Comparison of ENCODE assay signal across 11 cellular contexts in the genomic region with DNA sequence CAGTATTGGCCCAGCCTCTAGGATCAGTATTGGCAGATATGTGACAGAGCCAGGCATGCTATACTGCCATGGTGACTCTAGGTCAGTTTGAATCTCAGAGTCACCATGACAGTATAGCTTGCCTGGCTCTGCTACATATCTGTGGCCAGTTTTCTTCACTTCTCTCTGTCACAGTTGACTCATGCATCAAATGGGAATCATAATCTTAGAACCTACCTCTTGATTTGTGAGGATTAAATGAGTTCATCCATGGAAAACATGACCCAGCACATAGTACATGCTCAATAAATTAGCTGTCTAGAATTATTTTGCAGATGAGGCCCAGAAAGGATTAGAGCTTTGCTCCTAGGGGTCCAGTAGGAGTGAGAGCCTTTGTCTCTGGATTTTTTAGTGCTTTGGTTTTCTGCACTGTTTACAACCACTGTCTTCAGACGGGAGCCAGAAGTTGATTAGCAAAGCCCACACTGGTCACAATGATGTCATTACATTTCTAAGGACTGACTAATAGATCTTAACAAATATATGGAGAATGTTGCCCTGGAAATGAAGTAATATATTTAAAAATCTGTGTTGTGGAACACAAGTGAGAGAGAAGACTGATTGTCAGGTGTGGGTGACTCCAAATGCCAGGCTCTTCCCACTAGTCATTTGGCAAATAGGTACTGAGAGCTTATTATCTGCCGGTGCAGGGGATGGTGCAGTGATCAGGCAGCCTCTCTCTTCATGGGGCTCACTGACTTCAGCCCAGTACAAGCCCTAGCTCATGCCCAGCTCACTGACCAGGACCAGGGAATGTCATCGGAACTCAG.
DNase-seq lines count a peak whose midpoint lies in the region; ATAC-seq and TF ChIP-seq lines count a peak whose summit lies in the region.
"Had no signal": no experiment of that assay in that cellular context is flagged by ENCODE, and none has a peak within 500 bp of the region (broad histone marks: within the 10 kb centered on the region; RNA-seq: fewer than 3 reads in every experiment).

No MANE protein-coding gene starts in this region.

- H3K4me3 ChIP-seq in astrocyte of the cerebellum (ENCODE audit: low read depth, low read length): no peak overlapping the region
- no peak overlapping the region for H3K4me3 ChIP-seq in heart left ventricle
- no peak overlapping the region for H3K4me3 ChIP-seq in skeletal muscle tissue (ENCODE audit: low read length in 3 of 3)
- H3K4me3 ChIP-seq: GM23338, SK-N-MC had no signal

- H3K9me3 ChIP-seq in heart left ventricle (no peaks in the 10 kb centered on the region), skeletal muscle tissue (ENCODE audit: control insufficient read depth in 3 of 3, low read length in 3 of 3) (no peaks in the 10 kb centered on the region)

- intact Hi-C loops in heart left ventricle (cut with DNase I): no loop called here
- intact Hi-C loops in activated CD4-positive, alpha-beta memory T cell treated with anti-CD3 and anti-CD28 coated beads for 36 hours (cut with micrococcal nuclease): no loop called here

- H3K36me3 Mint-ChIP-seq in HFFc6 (ENCODE audit: low read depth): no peaks in the 10 kb centered on the region
- H3K36me3 Mint-ChIP-seq in activated CD4-positive, alpha-beta memory T cell treated with anti-CD3 and anti-CD28 coated beads for 36 hours: no peaks in the 10 kb centered on the region

- 71 to 81% (median 77%) methylated on average over 3 of the region's 3 CpGs for WGBS in heart left ventricle, 4 donors

- peaks cover 0 to 37% (median 7%) of the 10 kb centered on the region in 12 donors for H3K4me1 ChIP-seq in heart left ventricle
- peaks cover 3 to 18% (median 14%) of the 10 kb centered on the region in 3 donors for H3K4me1 ChIP-seq in skeletal muscle tissue (ENCODE audit: control insufficient read depth in 3 of 3, insufficient read depth in 3 of 3, low read length in 3 of 3)

- peak overlapping the region; percentile 94 for H3K27ac Mint-ChIP-seq in HFFc6
- no peak overlapping the region for H3K27ac Mint-ChIP-seq in activated CD4-positive, alpha-beta memory T cell treated with anti-CD3 and anti-CD28 coated beads for 36 hours
- H3K27ac Mint-ChIP-seq: GM23338 had no signal

- H3K9me3 Mint-ChIP-seq in HFFc6: no peaks in the 10 kb centered on the region
- no peaks in the 10 kb centered on the region for H3K9me3 Mint-ChIP-seq in activated CD4-positive, alpha-beta memory T cell treated with anti-CD3 and anti-CD28 coated beads for 36 hours

- no peak overlapping the region for H3K9ac ChIP-seq in skeletal muscle tissue (ENCODE audit: low read depth in 1 of 3, low read length in 3 of 3)

- DNase-seq in HFFc6 (peak; percentile 96), astrocyte of the cerebellum (ENCODE audit: low read depth) (peak; percentile 94), heart left ventricle (no peak), SKM-1 (lab: John Stamatoyannopoulos, UW; ENCODE audit: unreplicated experiment) (no peak), DMS153 (lab: John Stamatoyannopoulos, UW) (no peak)
- no peak for DNase-seq in activated CD4-positive, alpha-beta memory T cell treated with anti-CD3 and anti-CD28 coated beads for 36 hours
- no peak for DNase-seq in central memory CD4-positive, alpha-beta T cell
- DNase-seq: activated gamma-delta T cell had no signal

- peaks cover 37% of the 10 kb centered on the region for H3K4me1 Mint-ChIP-seq in HFFc6 (ENCODE audit: low read depth)
- no peaks in the 10 kb centered on the region for H3K4me1 Mint-ChIP-seq in activated CD4-positive, alpha-beta memory T cell treated with anti-CD3 and anti-CD28 coated beads for 36 hours (ENCODE audit: low read depth)
- H3K4me1 Mint-ChIP-seq: GM23338 had no signal

- peak in 3 of 4 donors; percentile 25 to 74 (median 62) for ATAC-seq in heart left ventricle
- ATAC-seq: GM23338 had no signal

- H3K27me3 Mint-ChIP-seq in HFFc6 (ENCODE audit: insufficient read depth): peaks cover 4% of the 10 kb centered on the region
- H3K27me3 Mint-ChIP-seq in activated CD4-positive, alpha-beta memory T cell treated with anti-CD3 and anti-CD28 coated beads for 36 hours: no peaks in the 10 kb centered on the region

- CTCF ChIA-PET in activated CD4-positive, alpha-beta memory T cell treated with anti-CD3 and anti-CD28 coated beads for 36 hours (lab: Charles Lee): interaction anchor here (0.6 kb wide), 1 partner anchor 20 kb away, joined by 3 read pairs; no protein-coding TSS in a partner anchor

- H3K27me3 ChIP-seq in heart left ventricle: peaks cover 0 to 4% (median 0%) of the 10 kb centered on the region in 9 donors
- no peaks in the 10 kb centered on the region for H3K27me3 ChIP-seq in skeletal muscle tissue (ENCODE audit: control insufficient read depth in 3 of 3, insufficient read depth in 3 of 3, low read length in 3 of 3)

- POLR2A ChIA-PET in activated CD4-positive, alpha-beta memory T cell treated with anti-CD3 and anti-CD28 coated beads for 36 hours (lab: Charles Lee): no interaction called here

- H3K36me3 ChIP-seq in heart left ventricle (peaks cover 0 to 99% (median 37%) of the 10 kb centered on the region in 9 donors), skeletal muscle tissue (ENCODE audit: control insufficient read depth in 3 of 3, insufficient read depth in 3 of 3, low read length in 3 of 3) (peaks cover 10 to 28% (median 10%) of the 10 kb centered on the region in 3 donors)

- H3K4me3 Mint-ChIP-seq in HFFc6: peak overlapping the region; percentile 28
- no peak overlapping the region for H3K4me3 Mint-ChIP-seq in activated CD4-positive, alpha-beta memory T cell treated with anti-CD3 and anti-CD28 coated beads for 36 hours
- H3K4me3 Mint-ChIP-seq: GM23338 had no signal

- no peak for TF ChIP-seq POLR2A in heart left ventricle (IDR thresholded peaks at IDR 0.05)

- in situ Hi-C loops in astrocyte of the cerebellum (cut with HindIII; ENCODE audit: low sequenced_read_pairs): loop anchor here (5.0 kb wide), 1 partner anchor 57 kb away; no protein-coding TSS in a partner anchor

- H3K27ac ChIP-seq in heart left ventricle: peak overlapping the region in 8 of 12 donors; percentile 15 to 66 (median 56)
- H3K27ac ChIP-seq in skeletal muscle tissue (ENCODE audit: low read depth, low read length): peak overlapping the region; percentile 49
- H3K27ac ChIP-seq: SK-N-MC had no signal

- TF ChIP-seq CTCF in HFFc6 (IDR thresholded peaks at IDR 0.05): 0 out of 2 replicates have a peak, but pooled peaks have one; percentile 17
- no peak for TF ChIP-seq CTCF in astrocyte of the cerebellum (IDR thresholded peaks at IDR 0.05; ENCODE audit: low read depth, low read length, missing control alignments)
- TF ChIP-seq CTCF in heart left ventricle (IDR thresholded peaks at IDR 0.05): no peak

Comparison
In these comparisons a context has a peak if more than half of its experiments do, and no peak if none do; other contexts are left out.
1. DNase-seq: peak in HFFc6 (single experiment) and astrocyte of the cerebellum (single experiment); none in heart left ventricle (0 of 5), SKM-1 (single experiment), activated CD4-positive, alpha-beta memory T cell treated with anti-CD3 and anti-CD28 coated beads for 36 hours (single experiment), central memory CD4-positive, alpha-beta T cell (single experiment) and DMS153 (single experiment).